ENCODE assay signal across 17 cellular contexts in genomic region chr13:39506559-39507390, GRCh38.
A peak's percentile ranks its signal among the peaks of the same experiment; 100 is the strongest.
DNase-seq lines count a peak whose midpoint lies in the region; ATAC-seq and TF ChIP-seq lines count a peak whose summit lies in the region.
"Had no signal": no experiment of that assay in that cellular context is flagged by ENCODE, and none has a peak within 500 bp of the region (broad histone marks: within the 10 kb centered on the region; RNA-seq: fewer than 3 reads in every experiment).

No MANE protein-coding gene starts in this region.

- peaks cover 3% of the 10 kb centered on the region for H3K4me1 ChIP-seq in fibroblast of lung (ENCODE audit: control insufficient read depth, extremely low read depth, insufficient read depth, low read length)

- H3K36me3 Mint-ChIP-seq in activated T-helper 1 cell treated with anti-CD3 and anti-CD28 coated beads, Interleukin-12 subunit alpha, Interleukin-12 subunit beta, Interleukin-2, Interleukin-4 antibody, amounts not matched to agents 30 ng/mL and 10 ng/mL and 1 ng/mL, durations not matched to agents 14 hours and 24 hours and 36 hours (ENCODE audit: low read depth) = no peaks in the 10 kb centered on the region
- no peaks in the 10 kb centered on the region for H3K36me3 Mint-ChIP-seq in activated T-helper 2 cell treated with anti-CD3 and anti-CD28 coated beads, Interferon-gamma antibody, Interleukin-2, Interleukin-4, amounts not matched to agents 10 μg/mL and 5 μg/mL and 100 μg/mL, durations not matched to agents 14 hours and 24 hours and 36 hours (ENCODE audit: low read depth)
- no peaks in the 10 kb centered on the region for H3K36me3 Mint-ChIP-seq in activated naive CD8-positive, alpha-beta T cell treated with anti-CD3 and anti-CD28 coated beads, Interleukin-2, amount 50 U/mL, for 24 hours (ENCODE audit: low read depth)

- no peaks in the 10 kb centered on the region for H3K9me3 ChIP-seq in fibroblast of lung (ENCODE audit: control insufficient read depth, insufficient read depth, low read depth, low read length)

- intact Hi-C loops in activated T-helper 1 cell treated with anti-CD3 and anti-CD28 coated beads, Interleukin-12 subunit alpha, Interleukin-12 subunit beta, Interleukin-2, Interleukin-4 antibody, amounts not matched to agents 30 ng/mL and 10 ng/mL and 1 ng/mL, durations not matched to agents 14 hours and 24 hours and 36 hours (cut with micrococcal nuclease) = no loop called here
- intact Hi-C loops in activated T-helper 2 cell treated with anti-CD3 and anti-CD28 coated beads, Interferon-gamma antibody, Interleukin-2, Interleukin-4, amounts not matched to agents 10 μg/mL and 5 μg/mL and 100 μg/mL, durations not matched to agents 14 hours and 24 hours and 36 hours (cut with micrococcal nuclease) = no loop called here

- peak overlapping the region; percentile 49 for H3K4me2 ChIP-seq in fibroblast of lung (ENCODE audit: extremely low read depth, insufficient read depth, low read length)

- H3K4me1 Mint-ChIP-seq in activated T-helper 1 cell treated with anti-CD3 and anti-CD28 coated beads, Interleukin-12 subunit alpha, Interleukin-12 subunit beta, Interleukin-2, Interleukin-4 antibody, amounts not matched to agents 30 ng/mL and 10 ng/mL and 1 ng/mL, durations not matched to agents 14 hours and 24 hours and 36 hours (ENCODE audit: low read depth) = no peaks in the 10 kb centered on the region
- no peaks in the 10 kb centered on the region for H3K4me1 Mint-ChIP-seq in activated T-helper 2 cell treated with anti-CD3 and anti-CD28 coated beads, Interferon-gamma antibody, Interleukin-2, Interleukin-4, amounts not matched to agents 10 μg/mL and 5 μg/mL and 100 μg/mL, durations not matched to agents 14 hours and 24 hours and 36 hours (ENCODE audit: low read depth)
- H3K4me1 Mint-ChIP-seq in activated naive CD8-positive, alpha-beta T cell treated with anti-CD3 and anti-CD28 coated beads, Interleukin-2, amount 50 U/mL, for 24 hours = no peaks in the 10 kb centered on the region

- H2AFZ ChIP-seq in fibroblast of lung (ENCODE audit: low read length) = no peak overlapping the region

- no peak overlapping the region for H3K4me3 Mint-ChIP-seq in activated T-helper 1 cell treated with anti-CD3 and anti-CD28 coated beads, Interleukin-12 subunit alpha, Interleukin-12 subunit beta, Interleukin-2, Interleukin-4 antibody, amounts not matched to agents 30 ng/mL and 10 ng/mL and 1 ng/mL, durations not matched to agents 14 hours and 24 hours and 36 hours
- H3K4me3 Mint-ChIP-seq in activated T-helper 2 cell treated with anti-CD3 and anti-CD28 coated beads, Interferon-gamma antibody, Interleukin-2, Interleukin-4, amounts not matched to agents 10 μg/mL and 5 μg/mL and 100 μg/mL, durations not matched to agents 14 hours and 24 hours and 36 hours (ENCODE audit: low read depth) = no peak overlapping the region
- no peak overlapping the region for H3K4me3 Mint-ChIP-seq in activated naive CD8-positive, alpha-beta T cell treated with anti-CD3 and anti-CD28 coated beads, Interleukin-2, amount 50 U/mL, for 24 hours
- H3K4me3 Mint-ChIP-seq: endodermal cell had no signal

- H4K20me1 ChIP-seq in fibroblast of lung (ENCODE audit: control insufficient read depth, extremely low read depth, insufficient read depth, low read length) = no peaks in the 10 kb centered on the region

- H3K27ac ChIP-seq in RWPE1 (peak overlapping the region; percentile 72), fibroblast of lung (ENCODE audit: insufficient read depth, low read length) (no peak overlapping the region)

- H3K4me3 ChIP-seq in fibroblast of lung (replicated peaks in 1 of 4; ENCODE audit: control extremely low read depth in 1 of 4, insufficient read depth in 1 of 4, low read depth in 3 of 4, low read length in 4 of 4) = peak overlapping the region in 1 of 4 experiments; percentile 5

- no peaks in the 10 kb centered on the region for H3K79me2 ChIP-seq in fibroblast of lung (ENCODE audit: control insufficient read depth, insufficient read depth, low read length)

- CTCF ChIA-PET in RWPE1 (lab: Yijun Ruan, JAX) = interaction anchor here (0.5 to 1.1 kb wide), 2 partner anchors 8 to 109 kb away, joined by 3 to 5 read pairs; no protein-coding TSS in a partner anchor

- no peak overlapping the region for H3K27ac Mint-ChIP-seq in activated T-helper 1 cell treated with anti-CD3 and anti-CD28 coated beads, Interleukin-12 subunit alpha, Interleukin-12 subunit beta, Interleukin-2, Interleukin-4 antibody, amounts not matched to agents 30 ng/mL and 10 ng/mL and 1 ng/mL, durations not matched to agents 14 hours and 24 hours and 36 hours
- H3K27ac Mint-ChIP-seq in activated T-helper 2 cell treated with anti-CD3 and anti-CD28 coated beads, Interferon-gamma antibody, Interleukin-2, Interleukin-4, amounts not matched to agents 10 μg/mL and 5 μg/mL and 100 μg/mL, durations not matched to agents 14 hours and 24 hours and 36 hours = no peak overlapping the region
- H3K27ac Mint-ChIP-seq in activated naive CD8-positive, alpha-beta T cell treated with anti-CD3 and anti-CD28 coated beads, Interleukin-2, amount 50 U/mL, for 24 hours = no peak overlapping the region
- H3K27ac Mint-ChIP-seq: endodermal cell had no signal

- no peaks in the 10 kb centered on the region for H3K27me3 ChIP-seq in fibroblast of lung (ENCODE audit: control insufficient read depth, insufficient read depth, low read length)

- no peaks in the 10 kb centered on the region for H3K9me3 Mint-ChIP-seq in activated T-helper 1 cell treated with anti-CD3 and anti-CD28 coated beads, Interleukin-12 subunit alpha, Interleukin-12 subunit beta, Interleukin-2, Interleukin-4 antibody, amounts not matched to agents 30 ng/mL and 10 ng/mL and 1 ng/mL, durations not matched to agents 14 hours and 24 hours and 36 hours
- H3K9me3 Mint-ChIP-seq in activated T-helper 2 cell treated with anti-CD3 and anti-CD28 coated beads, Interferon-gamma antibody, Interleukin-2, Interleukin-4, amounts not matched to agents 10 μg/mL and 5 μg/mL and 100 μg/mL, durations not matched to agents 14 hours and 24 hours and 36 hours = no peaks in the 10 kb centered on the region
- H3K9me3 Mint-ChIP-seq in activated naive CD8-positive, alpha-beta T cell treated with anti-CD3 and anti-CD28 coated beads, Interleukin-2, amount 50 U/mL, for 24 hours = no peaks in the 10 kb centered on the region

- peak; percentile 14 for DNase-seq in H4 (ENCODE audit: low spot score)
- DNase-seq in RWPE1 (ENCODE audit: low spot score) = peak; percentile 69
- peak; percentile 18 to 54 for DNase-seq in fibroblast of lung (ENCODE audit: low read depth in 2 of 2)
- DNase-seq in retina = peak; percentile 60
- DNase-seq in activated T-helper 1 cell treated with anti-CD3 and anti-CD28 coated beads, Interleukin-12 subunit alpha, Interleukin-12 subunit beta, Interleukin-2, Interleukin-4 antibody, amounts not matched to agents 30 ng/mL and 10 ng/mL and 1 ng/mL, durations not matched to agents 14 hours and 24 hours and 36 hours (ENCODE audit: low spot score) = no peak
- DNase-seq in activated T-helper 2 cell treated with anti-CD3 and anti-CD28 coated beads, Interferon-gamma antibody, Interleukin-2, Interleukin-4, amounts not matched to agents 10 μg/mL and 5 μg/mL and 100 μg/mL, durations not matched to agents 14 hours and 24 hours and 36 hours (ENCODE audit: low spot score) = no peak
- no peak for DNase-seq in activated naive CD8-positive, alpha-beta T cell treated with anti-CD3 and anti-CD28 coated beads, Interleukin-2, amount 50 U/mL, for 24 hours
- DNase-seq: activated CD8-positive, alpha-beta memory T cell treated with anti-CD3 and anti-CD28 coated beads, Interleukin-2, amount 50 U/mL, for 4 hours; activated naive CD4-positive, alpha-beta T cell treated with Interleukin-2 at 50 U/mL for 16 hours; C1 segment of cervical spinal cord; DMS79 treated with DMSO at 0.1 percent for 48 hours; endodermal cell; KBM-7; NCI-H1436; NCI-H526; stimulated activated naive CD8-positive, alpha-beta T cell treated with anti-CD3 and anti-CD28 coated beads, Interleukin-15, Interleukin-2, amounts not matched to agents 100 U/mL and 50 U/mL, for 24 hours had no signal

- H3K9ac ChIP-seq in fibroblast of lung (ENCODE audit: insufficient read depth, low read length) = no peak overlapping the region

- ATAC-seq in activated naive CD8-positive, alpha-beta T cell treated with anti-CD3 and anti-CD28 coated beads, Interleukin-2, amount 50 U/mL, for 24 hours = no peak
- ATAC-seq: activated CD4-positive, CD25-positive, alpha-beta regulatory T cell treated with anti-CD3 and anti-CD28 coated beads, Interleukin-2, amount 50 U/mL, for 24 hours; stimulated activated naive CD8-positive, alpha-beta T cell treated with anti-CD3 and anti-CD28 coated beads, Interleukin-15, Interleukin-2, amounts not matched to agents 100 U/mL and 50 U/mL, for 24 hours had no signal

- TF ChIP-seq CTCF in RWPE1 (conservative IDR thresholded peaks at IDR 0.05; ENCODE audit: low read depth) (no peak), fibroblast of lung (conservative IDR thresholded peaks at IDR 0.05 in 1 of 2, IDR thresholded peaks at IDR 0.05 in 1 of 2; ENCODE audit: low read depth in 1 of 2, low read length in 2 of 2) (no peak)

- peaks cover 2% of the 10 kb centered on the region for H3K27me3 Mint-ChIP-seq in activated T-helper 1 cell treated with anti-CD3 and anti-CD28 coated beads, Interleukin-12 subunit alpha, Interleukin-12 subunit beta, Interleukin-2, Interleukin-4 antibody, amounts not matched to agents 30 ng/mL and 10 ng/mL and 1 ng/mL, durations not matched to agents 14 hours and 24 hours and 36 hours (ENCODE audit: insufficient read depth)
- no peaks in the 10 kb centered on the region for H3K27me3 Mint-ChIP-seq in activated T-helper 2 cell treated with anti-CD3 and anti-CD28 coated beads, Interferon-gamma antibody, Interleukin-2, Interleukin-4, amounts not matched to agents 10 μg/mL and 5 μg/mL and 100 μg/mL, durations not matched to agents 14 hours and 24 hours and 36 hours (ENCODE audit: low read depth)
- peaks cover 4% of the 10 kb centered on the region for H3K27me3 Mint-ChIP-seq in activated naive CD8-positive, alpha-beta T cell treated with anti-CD3 and anti-CD28 coated beads, Interleukin-2, amount 50 U/mL, for 24 hours

- POLR2A ChIA-PET in RWPE1 (lab: Yijun Ruan, JAX; ENCODE audit: low non-redundant PET) = no interaction called here

- no peaks in the 10 kb centered on the region for H3K36me3 ChIP-seq in fibroblast of lung (ENCODE audit: control insufficient read depth, insufficient read depth, low read length)

Comparison
In these comparisons a context has a peak if more than half of its experiments do, and no peak if none do; other contexts are left out.
1. DNase-seq: peak in H4 (single experiment), RWPE1 (single experiment), fibroblast of lung (2 of 2) and retina (single experiment); none in activated T-helper 1 cell treated with anti-CD3 and anti-CD28 coated beads, Interleukin-12 subunit alpha, Interleukin-12 subunit beta, Interleukin-2, Interleukin-4 antibody, amounts not matched to agents 30 ng/mL and 10 ng/mL and 1 ng/mL, durations not matched to agents 14 hours and 24 hours and 36 hours (single experiment), activated T-helper 2 cell treated with anti-CD3 and anti-CD28 coated beads, Interferon-gamma antibody, Interleukin-2, Interleukin-4, amounts not matched to agents 10 μg/mL and 5 μg/mL and 100 μg/mL, durations not matched to agents 14 hours and 24 hours and 36 hours (single experiment) and activated naive CD8-positive, alpha-beta T cell treated with anti-CD3 and anti-CD28 coated beads, Interleukin-2, amount 50 U/mL, for 24 hours (single experiment).